In genomic region chr14:104753528-104754212, GRCh38 we compare ENCODE assay signal across 8 cellular contexts. TPM values are rescaled to one million over a fixed set of nuclear protein-coding genes. Genes with fewer than 3 reads are reported as not detected.
DNase-seq lines count a peak whose midpoint lies in the region; ATAC-seq and TF ChIP-seq lines count a peak whose summit lies in the region.

No MANE protein-coding gene starts in this region.

- no peaks in the 10 kb centered on the region for H3K9me3 ChIP-seq in SK-N-MC (ENCODE audit: low read depth, low read length)
- no peaks in the 10 kb centered on the region for H3K9me3 ChIP-seq in esophagus (ENCODE audit: control insufficient read depth in 2 of 2, insufficient read depth in 1 of 2, low read depth in 1 of 2, low read length in 1 of 2)
- no peaks in the 10 kb centered on the region for H3K9me3 ChIP-seq in osteoblast (ENCODE audit: low read depth, low read length)

- H3K36me3 ChIP-seq in SK-N-MC (ENCODE audit: insufficient read depth, low read length) = peaks cover 16% of the 10 kb centered on the region; the same call in 1 of the 2 replicates
- peaks cover 0 to 25% of the 10 kb centered on the region in 2 donors for H3K36me3 ChIP-seq in esophagus (ENCODE audit: control insufficient read depth in 2 of 2, insufficient read depth in 2 of 2, low read length in 1 of 2)
- H3K36me3 ChIP-seq in osteoblast (ENCODE audit: insufficient read depth, low read length) = peaks cover 26% of the 10 kb centered on the region

- TF ChIP-seq CTCF in GM12875 (IDR thresholded peaks at IDR 0.05; ENCODE audit: borderline replicate concordance, insufficient read depth, low read depth, low read length) = no peak
- no peak for TF ChIP-seq CTCF in osteoblast (IDR thresholded peaks at IDR 0.05; ENCODE audit: extremely low read depth, low read depth, low read length)

- H3K4me3 ChIP-seq in GM12875 (ENCODE audit: low read depth, low read length) (peak overlapping the region; percentile 93), SK-N-MC (peak overlapping the region; percentile 92), esophagus (ENCODE audit: low read depth in 1 of 2, low read length in 2 of 2) (peak overlapping the region; percentile 83 to 97), osteoblast (ENCODE audit: insufficient read depth, low read length) (peak overlapping the region; percentile 99)

- H3K79me2 ChIP-seq in osteoblast (ENCODE audit: insufficient read depth, low read length) = peaks cover 54% of the 10 kb centered on the region

- peak overlapping the region; percentile 98 for H3K9ac ChIP-seq in SK-N-MC (ENCODE audit: insufficient read length)

- no peaks in the 10 kb centered on the region for H3K27me3 ChIP-seq in esophagus (ENCODE audit: control insufficient read depth in 1 of 2, insufficient read depth in 2 of 2, low read length in 2 of 2)
- no peaks in the 10 kb centered on the region for H3K27me3 ChIP-seq in osteoblast (ENCODE audit: insufficient read depth, low read length)

- H2AFZ ChIP-seq in osteoblast (ENCODE audit: low read length) = peak overlapping the region; percentile 65

- whole genome bisulfite sequencing in esophagus, 2 donors = 1% methylated on average over 30 of the region's 30 CpGs

- no peak for ATAC-seq in GM21825 (IDR thresholded peaks at IDR 0.05; ENCODE audit: unreplicated experiment)
- ATAC-seq in GM18861 (IDR thresholded peaks at IDR 0.05; ENCODE audit: unreplicated experiment) = no peak

- no peak overlapping the region; the same call in 1 of the 2 replicates for H3K27ac ChIP-seq in SK-N-MC
- peak overlapping the region; percentile 82 to 89 for H3K27ac ChIP-seq in esophagus (ENCODE audit: low read depth in 2 of 2, low read length in 1 of 2)
- peak overlapping the region; percentile 91 for H3K27ac ChIP-seq in osteoblast (ENCODE audit: low read depth, low read length)

- DNase-seq in SK-N-MC (ENCODE audit: low read depth, low spot score) = no peak
- DNase-seq in osteoblast (ENCODE audit: insufficient read length, low spot score, missing footprints) = peak; percentile 76
- no peak for DNase-seq in NCI-H526 treated with DMSO at 0.1 percent for 48 hours (lab: John Stamatoyannopoulos, UW)
- no peak for DNase-seq in OCI-M2 (lab: John Stamatoyannopoulos, UW; ENCODE audit: unreplicated experiment)

- H3K4me1 ChIP-seq in esophagus (ENCODE audit: control insufficient read depth in 2 of 2, insufficient read depth in 2 of 2, low read length in 1 of 2) = peaks cover 0 to 31% of the 10 kb centered on the region in 2 donors
- peaks cover 27% of the 10 kb centered on the region for H3K4me1 ChIP-seq in osteoblast (ENCODE audit: insufficient read depth, low read length)

- peak overlapping the region; percentile 97 for H3K4me2 ChIP-seq in osteoblast (ENCODE audit: insufficient read depth, low read length)

- H4K20me1 ChIP-seq in osteoblast (ENCODE audit: insufficient read depth, low read length) = peaks cover 39% of the 10 kb centered on the region

RNA-seq across cellular contexts. Expression of gene SIVA1, which starts 0.7 kb away (rescaled TPM):
- polyA plus RNA-seq in esophagus = 100 to 1,000 TPM in 1 of 2 donors, 10 to 100 TPM in 1; 60.5 to 159 TPM
- total RNA-seq in osteoblast = 57.2 and 62.2 TPM in 2 replicates

RNA-seq across cellular contexts. Expression of gene ADSS1, which starts 29.6 kb away (rescaled TPM):
- 10 to 100 TPM in 1 of 2 donors, 1 to 10 TPM in 1; 5.8 to 10.2 TPM for polyA plus RNA-seq in esophagus
- 2.1 and 4.3 TPM in 2 replicates for total RNA-seq in osteoblast

RNA-seq across cellular contexts. Expression of gene AKT1, which starts 41.9 kb away (rescaled TPM):
- polyA plus RNA-seq in esophagus = 10 to 100 TPM; 62.6 to 62.9 TPM
- total RNA-seq in osteoblast = 156 and 188 TPM in 2 replicates

RNA-seq across cellular contexts. Expression of gene ZBTB42, which starts 47.2 kb away (rescaled TPM):
- polyA plus RNA-seq in esophagus = 1 to 10 TPM; 5.0 TPM
- 2.9 TPM in 2 replicates for total RNA-seq in osteoblast
